Comparison of ENCODE assay signal across 12 cellular contexts in the genomic region with DNA sequence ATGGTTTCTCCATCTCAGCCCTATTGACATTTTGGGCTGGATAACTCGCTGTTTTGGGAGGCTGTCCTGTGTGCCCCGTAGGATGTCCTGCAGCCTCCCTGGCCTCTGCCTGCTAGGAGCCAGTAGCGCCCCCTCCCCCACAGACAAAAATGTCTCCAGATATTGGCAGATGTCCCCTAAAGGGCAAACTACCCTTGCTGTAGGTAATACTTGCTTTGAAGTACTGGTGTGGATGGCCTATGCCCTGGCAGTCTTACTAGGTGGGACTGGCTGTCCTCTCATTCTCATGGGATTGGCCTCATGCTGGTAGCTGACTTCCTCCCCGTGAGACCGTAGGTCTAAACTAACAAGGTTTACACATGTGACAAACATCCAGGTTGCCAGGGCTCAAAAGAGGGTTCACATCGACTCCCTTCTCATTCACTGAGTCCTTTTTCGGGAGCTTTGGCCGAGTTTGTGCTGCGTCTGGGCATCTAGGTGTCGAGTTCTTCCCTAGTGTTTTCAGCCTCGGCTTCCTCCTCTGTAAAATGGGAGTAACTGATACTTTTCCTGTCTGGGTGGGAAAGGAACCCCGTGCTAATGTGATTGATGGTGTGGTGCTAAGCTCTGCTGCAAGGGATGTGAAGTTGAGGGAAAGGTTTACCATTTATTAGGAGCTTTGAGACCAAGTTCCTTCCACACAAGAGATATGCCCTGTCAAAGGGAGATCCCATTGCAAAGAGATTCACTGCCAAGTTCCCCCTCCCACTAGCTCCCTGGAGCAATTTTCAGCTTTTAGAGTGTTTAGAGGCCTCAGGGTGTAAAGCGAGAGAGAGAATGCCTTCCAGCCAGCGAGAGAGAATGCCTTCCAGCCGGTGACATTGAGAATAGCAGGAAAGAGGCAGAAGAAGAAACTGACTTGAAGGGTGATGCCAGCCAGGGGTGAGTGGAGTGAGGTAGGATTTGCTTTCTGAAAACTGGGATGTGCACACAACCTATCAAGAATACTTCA. TPM values are rescaled to one million over a fixed set of nuclear protein-coding genes. Genes with fewer than 3 reads are reported as not detected.
DNase-seq lines count a peak whose midpoint lies in the region; ATAC-seq and TF ChIP-seq lines count a peak whose summit lies in the region.
"Had no signal": no experiment of that assay in that cellular context is flagged by ENCODE, and none has a peak within 500 bp of the region (broad histone marks: within the 10 kb centered on the region; RNA-seq: fewer than 3 reads in every experiment).

No MANE protein-coding gene starts in this region.

- no peaks in the 10 kb centered on the region for H3K36me3 ChIP-seq in CD8-positive, alpha-beta memory T cell (ENCODE audit: insufficient read depth, low read length)
- H3K36me3 ChIP-seq in right lobe of liver (no peaks in the 10 kb centered on the region), gastroesophageal sphincter (no peaks in the 10 kb centered on the region)
- H3K36me3 ChIP-seq: BE2C, thoracic aorta had no signal

- no peak for ATAC-seq in activated B cell treated with CpG ODN at 0.5 μM for 24 hours (ENCODE audit: low read depth)
- ATAC-seq in right lobe of liver = peak; percentile 4 to 60 (median 42)
- ATAC-seq in gastroesophageal sphincter = no peak
- ATAC-seq: psoas muscle had no signal

- peaks cover 68% of the 10 kb centered on the region for H3K4me1 ChIP-seq in CD8-positive, alpha-beta memory T cell (ENCODE audit: insufficient read depth, low read length)
- peaks cover 0 to 72% (median 33%) of the 10 kb centered on the region in 4 donors for H3K4me1 ChIP-seq in right lobe of liver
- H3K4me1 ChIP-seq in gastroesophageal sphincter = peaks cover 0 to 9% (median 7%) of the 10 kb centered on the region in 3 donors
- H3K4me1 ChIP-seq: BE2C, psoas muscle had no signal

- DNase-seq in CD8-positive, alpha-beta memory T cell = no peak
- no peak for DNase-seq in activated B cell treated with CpG ODN at 0.5 μM for 24 hours
- peak in 2 of 3 donors; percentile 68 to 73 for DNase-seq in right lobe of liver
- DNase-seq in NCI-H187 treated with DMSO at 0.1 percent for 48 hours (lab: John Stamatoyannopoulos, UW) = no peak
- DNase-seq in activated CD8-positive, alpha-beta memory T cell treated with anti-CD3 and anti-CD28 coated beads for 24 hours = no peak
- DNase-seq in GM20000 (ENCODE audit: low spot score) = no peak
- DNase-seq: BE2C; central memory CD4-positive, alpha-beta T cell; psoas muscle had no signal

- H3K4me1 Mint-ChIP-seq in CD8-positive, alpha-beta memory T cell = peaks cover 55 to 84% (median 78%) of the 10 kb centered on the region in 3 donors
- H3K4me1 Mint-ChIP-seq in activated B cell treated with CpG ODN at 0.5 μM for 24 hours = peaks cover 68% of the 10 kb centered on the region

- H3K27ac ChIP-seq in 22Rv1 (peak overlapping the region; percentile 81), right lobe of liver (peak overlapping the region; percentile 56 to 92 (median 56)), gastroesophageal sphincter (no peak overlapping the region)
- H3K27ac ChIP-seq in CD8-positive, alpha-beta memory T cell (ENCODE audit: low read depth, low read length) = no peak overlapping the region
- H3K27ac ChIP-seq: psoas muscle, thoracic aorta had no signal

- TF ChIP-seq CTCF in 22Rv1 (IDR thresholded peaks at IDR 0.05) (no peak), activated B cell treated with CpG ODN at 0.5 μM for 24 hours (IDR thresholded peaks at IDR 0.05) (no peak), right lobe of liver (IDR thresholded peaks at IDR 0.05) (no peak), gastroesophageal sphincter (IDR thresholded peaks at IDR 0.05) (no peak), GM20000 (IDR thresholded peaks at IDR 0.05; ENCODE audit: extremely low read depth, missing control alignments) (no peak)

- H3K4me3 ChIP-seq in CD8-positive, alpha-beta memory T cell (ENCODE audit: low read length) = no peak overlapping the region
- H3K4me3 ChIP-seq in right lobe of liver = no peak overlapping the region
- H3K4me3 ChIP-seq in gastroesophageal sphincter = no peak overlapping the region
- H3K4me3 ChIP-seq: psoas muscle, thoracic aorta had no signal

- peak overlapping the region; percentile 30 to 99 (median 92) for H3K27ac Mint-ChIP-seq in CD8-positive, alpha-beta memory T cell
- H3K27ac Mint-ChIP-seq in activated B cell treated with CpG ODN at 0.5 μM for 24 hours = peak overlapping the region; percentile 37

- H3K27me3 Mint-ChIP-seq in CD8-positive, alpha-beta memory T cell = no peaks in the 10 kb centered on the region
- H3K27me3 Mint-ChIP-seq in activated B cell treated with CpG ODN at 0.5 μM for 24 hours = no peaks in the 10 kb centered on the region

- TF ChIP-seq EP300 in gastroesophageal sphincter (IDR thresholded peaks at IDR 0.05) = no peak

- 38% methylated on average over 9 of the region's 15 CpGs for WGBS in right lobe of liver (ENCODE audit: insufficient coverage, low coverage, low lambda C conversion rate, missing lambda C conversion rate)
- WGBS in gastroesophageal sphincter (ENCODE audit: low coverage in 1 of 2), 2 donors = 69 to 87% methylated on average over 4 to 10 of the region's 15 CpGs

- intact Hi-C loops in activated B cell treated with CpG ODN at 0.5 μM for 24 hours (cut with micrococcal nuclease) (loop anchor here (2.0 kb wide), 1 partner anchor 17 kb away; a partner anchor contains a TSS), right lobe of liver (cut with DNase I) (loop anchor here in 1 of 2 donors (5.0 kb wide), 1 partner anchor 105 kb away; no protein-coding TSS in a partner anchor)

- H3K36me3 Mint-ChIP-seq in CD8-positive, alpha-beta memory T cell = peaks cover 0 to 4% (median 0%) of the 10 kb centered on the region in 3 donors
- no peaks in the 10 kb centered on the region for H3K36me3 Mint-ChIP-seq in activated B cell treated with CpG ODN at 0.5 μM for 24 hours (ENCODE audit: low read depth)

- CTCF ChIA-PET in CD8-positive, alpha-beta memory T cell (lab: Charles Lee) = interaction anchor here (1.1 to 1.4 kb wide), 3 partner anchors 9 to 63 kb away, joined by 3 to 4 read pairs (median 4); no protein-coding TSS in a partner anchor
- CTCF ChIA-PET in activated B cell treated with CpG ODN at 0.5 μM for 24 hours (lab: Charles Lee) = interaction anchor here (1.4 kb wide), 1 partner anchor 102 kb away, joined by 3 read pairs; no protein-coding TSS in a partner anchor

- POLR2A ChIA-PET in CD8-positive, alpha-beta memory T cell (lab: Charles Lee) = interaction anchor here (0.9 to 1.1 kb wide), 2 partner anchors 9 to 111 kb away, joined by 3 to 8 read pairs; no protein-coding TSS in a partner anchor
- POLR2A ChIA-PET in activated B cell treated with CpG ODN at 0.5 μM for 24 hours (lab: Charles Lee) = interaction anchor here (0.5 to 1.2 kb wide), 3 partner anchors 8 to 109 kb away, joined by 3 to 5 read pairs (median 4); no protein-coding TSS in a partner anchor

- no peaks in the 10 kb centered on the region for H3K9me3 ChIP-seq in CD8-positive, alpha-beta memory T cell (ENCODE audit: low read length)
- H3K9me3 ChIP-seq in right lobe of liver (no peaks in the 10 kb centered on the region), gastroesophageal sphincter (no peaks in the 10 kb centered on the region)
- H3K9me3 ChIP-seq: BE2C, psoas muscle, thoracic aorta had no signal

- no peak for TF ChIP-seq POLR2A in right lobe of liver (IDR thresholded peaks at IDR 0.05)
- no peak for TF ChIP-seq POLR2A in gastroesophageal sphincter (IDR thresholded peaks at IDR 0.05)

- peak overlapping the region in 1 of 7 donors; percentile 71 for H3K4me3 Mint-ChIP-seq in CD8-positive, alpha-beta memory T cell
- no peak overlapping the region for H3K4me3 Mint-ChIP-seq in activated B cell treated with CpG ODN at 0.5 μM for 24 hours

- H3K9me3 Mint-ChIP-seq in CD8-positive, alpha-beta memory T cell = no peaks in the 10 kb centered on the region
- H3K9me3 Mint-ChIP-seq in activated B cell treated with CpG ODN at 0.5 μM for 24 hours = no peaks in the 10 kb centered on the region

- H3K27me3 ChIP-seq in CD8-positive, alpha-beta memory T cell (ENCODE audit: insufficient read depth, low read length, poor library complexity, severe bottlenecking) = no peaks in the 10 kb centered on the region
- H3K27me3 ChIP-seq in right lobe of liver (no peaks in the 10 kb centered on the region), gastroesophageal sphincter (no peaks in the 10 kb centered on the region)
- H3K27me3 ChIP-seq: BE2C had no signal

RNA-seq across cellular contexts. Expression of a gene that starts 17.0 kb away (rescaled TPM):
- total RNA-seq in CD8-positive, alpha-beta memory T cell = 10 to 100 TPM; 25.1 to 25.6 TPM
- 16.0 TPM for polyA plus RNA-seq in CD8-positive, alpha-beta memory T cell
- 18.8 and 19.2 TPM in 2 replicates for total RNA-seq in activated B cell treated with CpG ODN at 0.5 μM for 24 hours
- total RNA-seq in right lobe of liver = 10 to 100 TPM; 12.5 to 33.0 (median 19.8) TPM
- 10 to 100 TPM in 2 of 4 donors, 1 to 10 TPM in 2; 5.4 to 13.5 (median 10.5) TPM for total RNA-seq in gastroesophageal sphincter

Comparison
In these comparisons a context has a peak if more than half of its experiments do, and no peak if none do; other contexts are left out.
1. H3K27ac ChIP-seq: peak in 22Rv1 (single experiment) and right lobe of liver (3 of 3); none in CD8-positive, alpha-beta memory T cell (single experiment) and gastroesophageal sphincter (0 of 4).
2. DNase-seq: peak in right lobe of liver (2 of 3); none in CD8-positive, alpha-beta memory T cell (0 of 5), activated B cell treated with CpG ODN at 0.5 μM for 24 hours (single experiment), NCI-H187 treated with DMSO at 0.1 percent for 48 hours (single experiment), activated CD8-positive, alpha-beta memory T cell treated with anti-CD3 and anti-CD28 coated beads for 24 hours (single experiment) and GM20000 (single experiment).
3. ATAC-seq: peak in right lobe of liver (4 of 4); none in activated B cell treated with CpG ODN at 0.5 μM for 24 hours (single experiment) and gastroesophageal sphincter (single experiment).